14 cellular contexts compared by ENCODE assay signal in genomic region chr2:11824901-11825592, GRCh38.
A peak's percentile ranks its signal among the peaks of the same experiment; 100 is the strongest.
DNase-seq lines count a peak whose midpoint lies in the region; ATAC-seq, FAIRE-seq and TF ChIP-seq lines count a peak whose summit lies in the region.
"Had no signal": no experiment of that assay in that cellular context is flagged by ENCODE, and none has a peak within 500 bp of the region (broad histone marks: within the 10 kb centered on the region; RNA-seq: fewer than 3 reads in every experiment).

No MANE protein-coding gene starts in this region.

- peaks cover 11% of the 10 kb centered on the region for H3K4me1 Mint-ChIP-seq in neural crest cell

- H3K9me3 ChIP-seq in heart right ventricle (no peaks in the 10 kb centered on the region), aorta (ENCODE audit: control insufficient read depth, low read length) (no peaks in the 10 kb centered on the region)

- H3K27me3 ChIP-seq in heart right ventricle (no peaks in the 10 kb centered on the region), aorta (ENCODE audit: control insufficient read depth in 1 of 2, insufficient read depth in 2 of 2, low read length in 1 of 2) (no peaks in the 10 kb centered on the region)

- H3K36me3 ChIP-seq in heart right ventricle: peaks cover 0 to 73% (median 15%) of the 10 kb centered on the region in 9 donors
- H3K36me3 ChIP-seq in aorta (ENCODE audit: control insufficient read depth in 1 of 2, insufficient read depth in 2 of 2, low read length in 1 of 2): peaks cover 0 to 1% of the 10 kb centered on the region in 2 donors

- WGBS in heart right ventricle, 2 donors: 37 to 48% methylated on average over 14 of the region's 14 CpGs
- 29% methylated on average over 14 of the region's 14 CpGs for WGBS in aorta, 2 donors

- no peak overlapping the region for H3K4me3 ChIP-seq in heart right ventricle
- H3K4me3 ChIP-seq in fibroblast of pulmonary artery (replicated peaks; ENCODE audit: low read depth, low read length): no peak overlapping the region
- H3K4me3 ChIP-seq in aorta (ENCODE audit: low read length in 2 of 2): no peak overlapping the region

- intact Hi-C loops in heart right ventricle (cut with DNase I) (loop anchor here in 6 of 10 donors (5.0 to 10.0 kb wide), 6 partner anchors 1107 to 1182 kb away; no protein-coding TSS in a partner anchor), Right ventricle myocardium inferior (cut with DNase I) (no loop called here), aorta (cut with DNase I) (loop anchor here (5.0 to 10.0 kb wide), 2 partner anchors 1100 to 1182 kb away; no protein-coding TSS in a partner anchor)

- H3K27ac ChIP-seq in heart right ventricle (peak overlapping the region in 2 of 10 donors; percentile 7 to 8), aorta (ENCODE audit: low read depth in 1 of 2, low read length in 2 of 2) (peak overlapping the region in 1 of 2 donors; percentile 4)

- FAIRE-seq in urothelium cell line (lab: Jason Lieb, UNC): no peak
- FAIRE-seq: GM12891 had no signal

- ATAC-seq in heart right ventricle: peak in 5 of 8 donors; percentile 9 to 60 (median 35)
- ATAC-seq in Right ventricle myocardium inferior: no peak
- peak; percentile 26 for ATAC-seq in aorta (ENCODE audit: low FRiP score)

- peaks cover 14% of the 10 kb centered on the region for H3K36me3 Mint-ChIP-seq in neural crest cell (ENCODE audit: low read depth)

- no peak overlapping the region for H3K4me3 Mint-ChIP-seq in neural crest cell
- H3K4me3 Mint-ChIP-seq: CD4-positive, CD25-positive, alpha-beta regulatory T cell had no signal

- DNase-seq in heart right ventricle: peak in 1 of 2 donors; percentile 30
- no peak for DNase-seq in Right ventricle myocardium inferior (ENCODE audit: missing footprints)
- DNase-seq in fibroblast of pulmonary artery (ENCODE audit: low read depth): peak; percentile 53
- no peak for DNase-seq in neural crest cell (ENCODE audit: low read depth, low spot score)
- no peak for DNase-seq in aorta
- no peak for DNase-seq in C1 segment of cervical spinal cord (lab: John Stamatoyannopoulos, UW)
- DNase-seq in urothelium cell line (ENCODE audit: low spot score): no peak
- no peak for DNase-seq in mucosa of gallbladder (ENCODE audit: low spot score)
- DNase-seq: CD4-positive, CD25-positive, alpha-beta regulatory T cell; HCEC 1CT; NCI-H1417; NCI-H2029; NCI-H526 had no signal

- no peak for TF ChIP-seq CTCF in heart right ventricle (IDR thresholded peaks at IDR 0.05)
- no peak for TF ChIP-seq CTCF in fibroblast of pulmonary artery (IDR thresholded peaks at IDR 0.05; ENCODE audit: low read length, missing control alignments)
- no peak for TF ChIP-seq CTCF in neural crest cell (conservative IDR thresholded peaks at IDR 0.05)

- no peaks in the 10 kb centered on the region for H3K9me3 Mint-ChIP-seq in neural crest cell
- H3K9me3 Mint-ChIP-seq: CD4-positive, CD25-positive, alpha-beta regulatory T cell had no signal

- H3K27ac Mint-ChIP-seq in neural crest cell (ENCODE audit: unreplicated experiment): peak overlapping the region; percentile 63

- no peaks in the 10 kb centered on the region for H3K27me3 Mint-ChIP-seq in neural crest cell (ENCODE audit: low read depth)

- peaks cover 8 to 30% (median 23%) of the 10 kb centered on the region in 9 donors for H3K4me1 ChIP-seq in heart right ventricle
- H3K4me1 ChIP-seq in aorta (ENCODE audit: control insufficient read depth in 1 of 2, insufficient read depth in 2 of 2, low read length in 2 of 2): no peaks in the 10 kb centered on the region
